1 cellular context compared by ENCODE assay signal in genomic region chr22:25736378-25737011, GRCh38.
TF ChIP-seq lines count a peak whose summit lies in the region.

No MANE protein-coding gene starts in this region.

TF ChIP-seq in HepG2, 621 proteins besides CTCF, POLR2A, EP300 and RAD21:
- TF ChIP-seq, protein P1, sequence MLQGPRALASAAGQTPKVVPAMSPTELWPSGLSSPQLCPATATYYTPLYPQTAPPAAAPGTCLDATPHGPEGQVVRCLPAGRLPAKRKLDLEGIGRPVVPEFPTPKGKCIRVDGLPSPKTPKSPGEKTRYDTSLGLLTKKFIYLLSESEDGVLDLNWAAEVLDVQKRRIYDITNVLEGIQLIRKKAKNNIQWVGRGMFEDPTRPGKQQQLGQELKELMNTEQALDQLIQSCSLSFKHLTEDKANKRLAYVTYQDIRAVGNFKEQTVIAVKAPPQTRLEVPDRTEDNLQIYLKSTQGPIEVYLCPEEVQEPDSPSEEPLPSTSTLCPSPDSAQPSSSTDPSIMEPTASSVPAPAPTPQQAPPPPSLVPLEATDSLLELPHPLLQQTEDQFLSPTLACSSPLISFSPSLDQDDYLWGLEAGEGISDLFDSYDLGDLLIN (CRISPR knock-in tag; IDR thresholded peaks at IDR 0.05; ENCODE audit: borderline replicate concordance): no peak
- TF ChIP-seq GMEB1 (CRISPR knock-in tag; IDR thresholded peaks at IDR 0.05; ENCODE audit: borderline replicate concordance) (no peak), ZNF264 (CRISPR knock-in tag; IDR thresholded peaks at IDR 0.05) (no peak)
TF ChIP-seq in HepG2: peak in this region for 0.
